ENCODE assay signal across 24 cellular contexts in the genomic region with DNA sequence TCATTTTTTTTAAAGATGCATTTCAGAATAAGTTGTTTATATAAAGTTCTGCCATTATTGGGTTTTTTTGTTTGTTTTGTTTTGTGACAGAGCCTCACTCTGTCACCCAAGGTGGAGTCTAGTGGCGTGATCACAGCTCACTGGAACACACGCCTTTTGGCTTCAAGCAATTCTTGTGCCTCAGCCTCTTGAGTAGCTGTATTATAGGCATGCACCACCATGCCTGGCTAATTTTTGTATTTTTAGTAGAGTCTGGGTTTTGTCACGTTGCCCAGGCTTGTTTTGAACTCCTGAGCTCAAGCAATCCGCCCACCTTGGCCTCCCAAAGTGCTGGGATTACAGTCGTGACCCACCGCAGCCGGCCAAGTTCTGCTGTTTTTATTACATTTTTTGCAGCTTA.
"Had no signal": no experiment of that assay in that cellular context is flagged by ENCODE, and none has a peak within 500 bp of the region (broad histone marks: within the 10 kb centered on the region; RNA-seq: fewer than 3 reads in every experiment).

No MANE protein-coding gene starts in this region.

- H3K4me1 Mint-ChIP-seq: nephron progenitor cell; stimulated activated memory B cell treated with anti-CD40 and anti-IgM and Interleukin-4, amounts not matched to agents 10 μg/mL and 1 μg/mL and 100 μg/mL, for 72 hours had no signal

- H3K9me3 Mint-ChIP-seq: naive thymus-derived CD4-positive, alpha-beta T cell; nephron progenitor cell; stimulated activated memory B cell treated with anti-CD40 and anti-IgM and Interleukin-4, amounts not matched to agents 10 μg/mL and 1 μg/mL and 100 μg/mL, for 72 hours had no signal

- H3K4me3 Mint-ChIP-seq: naive thymus-derived CD4-positive, alpha-beta T cell; nephron progenitor cell; stimulated activated memory B cell treated with anti-CD40 and anti-IgM and Interleukin-4, amounts not matched to agents 10 μg/mL and 1 μg/mL and 100 μg/mL, for 72 hours had no signal

- H3K36me3 ChIP-seq: ovary had no signal

- H3K27ac ChIP-seq: gastroesophageal sphincter, heart left ventricle, hepatocyte, left lung, ovary, right atrium auricular region, sigmoid colon, testis, tibial nerve, upper lobe of left lung had no signal

- H3K27me3 ChIP-seq: dorsolateral prefrontal cortex, gastroesophageal sphincter, heart left ventricle, hepatocyte, left lung, ovary, right atrium auricular region, sigmoid colon, testis, tibial nerve, upper lobe of left lung had no signal

- H3K4me3 ChIP-seq: gastroesophageal sphincter, heart left ventricle, hepatocyte, left lung, ovary, right atrium auricular region, sigmoid colon, testis, tibial nerve, upper lobe of left lung had no signal

- DNase-seq: dorsolateral prefrontal cortex; effector CD4-positive, alpha-beta T cell; foreskin fibroblast; heart left ventricle; left cardiac atrium; left lung; mesendoderm; midbrain; naive thymus-derived CD4-positive, alpha-beta T cell; nephron progenitor cell; nucleus accumbens; ovary; sigmoid colon; stimulated activated CD4-positive, alpha-beta T cell treated with anti-CD3 and anti-CD28 coated beads, Interleukin-2, amount 100 ng/mL, for 24 hours; stimulated activated CD4-positive, alpha-beta T cell treated with anti-CD3 and anti-CD28 coated beads, Interleukin-4, amount 100 ng/mL, for 24 hours; stimulated activated naive CD8-positive, alpha-beta T cell treated with anti-CD3 and anti-CD28 coated beads, Interleukin-15, Interleukin-2, amounts not matched to agents 100 U/mL and 50 U/mL, for 24 hours; substantia nigra; testis; upper lobe of left lung had no signal

- H3K9me3 ChIP-seq: gastroesophageal sphincter, heart left ventricle, left lung, ovary, right atrium auricular region, sigmoid colon, testis, tibial nerve, upper lobe of left lung had no signal

- ATAC-seq: gastroesophageal sphincter; heart left ventricle; left cardiac atrium; left lung; naive thymus-derived CD4-positive, alpha-beta T cell; stimulated activated memory B cell treated with anti-CD40 and anti-IgM and Interleukin-4, amounts not matched to agents 10 μg/mL and 1 μg/mL and 100 μg/mL, for 72 hours; stimulated activated naive CD8-positive, alpha-beta T cell treated with anti-CD3 and anti-CD28 coated beads, Interleukin-15, Interleukin-2, amounts not matched to agents 100 U/mL and 50 U/mL, for 24 hours had no signal

- H3K27me3 Mint-ChIP-seq: naive thymus-derived CD4-positive, alpha-beta T cell; stimulated activated memory B cell treated with anti-CD40 and anti-IgM and Interleukin-4, amounts not matched to agents 10 μg/mL and 1 μg/mL and 100 μg/mL, for 72 hours had no signal

- H3K4me1 ChIP-seq: gastroesophageal sphincter, heart left ventricle, left lung, right atrium auricular region, sigmoid colon, testis, upper lobe of left lung had no signal

- H3K27ac Mint-ChIP-seq: nephron progenitor cell; stimulated activated memory B cell treated with anti-CD40 and anti-IgM and Interleukin-4, amounts not matched to agents 10 μg/mL and 1 μg/mL and 100 μg/mL, for 72 hours had no signal
